In genomic region chr6:4021133-4021861, GRCh38 we compare ENCODE assay signal across 8 cellular contexts. TPM values are rescaled to one million over a fixed set of nuclear protein-coding genes. Genes with fewer than 3 reads are reported as not detected.
DNase-seq lines count a peak whose midpoint lies in the region; ATAC-seq and TF ChIP-seq lines count a peak whose summit lies in the region.

No MANE protein-coding gene starts in this region.

- DNase-seq in NCI-H526 treated with DMSO at 0.1 percent for 48 hours (lab: John Stamatoyannopoulos, UW) (peak; percentile 95), left lobe of liver (ENCODE audit: low spot score) (peak; percentile 96)
- DNase-seq in activated CD4-positive, alpha-beta T cell treated with anti-CD3 and anti-CD28 coated beads, Interleukin-2, amount 50 U/mL, for 24 hours (ENCODE audit: low read depth in 1 of 2, low spot score in 1 of 2): peak; percentile 68 to 86
- peak; percentile 89 to 90 for DNase-seq in stimulated activated CD4-positive, alpha-beta T cell treated with anti-CD3 and anti-CD28 coated beads, Interleukin-2, amount 100 ng/mL, for 24 hours

- H3K4me1 Mint-ChIP-seq in dendritic cell treated with granulocyte-macrophage colony-stimulating factor and Interleukin-4, amounts not matched to agents 40 ng/mL and 50 ng/mL, for 4 days (ENCODE audit: low read depth): peaks cover 38% of the 10 kb centered on the region

- H3K9me3 Mint-ChIP-seq in dendritic cell treated with granulocyte-macrophage colony-stimulating factor and Interleukin-4, amounts not matched to agents 40 ng/mL and 50 ng/mL, for 4 days: no peaks in the 10 kb centered on the region

- peak; percentile 46 for TF ChIP-seq CTCF in C4-2B (conservative IDR thresholded peaks at IDR 0.05)

- H3K27ac Mint-ChIP-seq in dendritic cell treated with granulocyte-macrophage colony-stimulating factor and Interleukin-4, amounts not matched to agents 40 ng/mL and 50 ng/mL, for 4 days: peak overlapping the region; percentile 97

- peaks cover 28% of the 10 kb centered on the region for H3K36me3 Mint-ChIP-seq in dendritic cell treated with granulocyte-macrophage colony-stimulating factor and Interleukin-4, amounts not matched to agents 40 ng/mL and 50 ng/mL, for 4 days (ENCODE audit: low read depth)

- H3K27ac ChIP-seq in C4-2B: peak overlapping the region; percentile 94

- ATAC-seq in GM19328 (IDR thresholded peaks at IDR 0.05; ENCODE audit: unreplicated experiment) (peak; percentile 54), HG03520 (IDR thresholded peaks at IDR 0.05; ENCODE audit: unreplicated experiment) (peak; percentile 45), left lobe of liver (peak; percentile 79)

- H3K4me3 Mint-ChIP-seq in dendritic cell treated with granulocyte-macrophage colony-stimulating factor and Interleukin-4, amounts not matched to agents 40 ng/mL and 50 ng/mL, for 4 days: peak overlapping the region; percentile 97

- H3K27me3 Mint-ChIP-seq in dendritic cell treated with granulocyte-macrophage colony-stimulating factor and Interleukin-4, amounts not matched to agents 40 ng/mL and 50 ng/mL, for 4 days: no peaks in the 10 kb centered on the region

- intact Hi-C loops in dendritic cell treated with granulocyte-macrophage colony-stimulating factor and Interleukin-4, amounts not matched to agents 40 ng/mL and 50 ng/mL, for 4 days (cut with micrococcal nuclease): loop anchor here (1.0 kb wide), 1 partner anchor 114 kb away; the partner anchor contains the start of gene ECI2

RNA-seq across cellular contexts. Expression of gene FAM217A, which starts 57.6 kb away (rescaled TPM):
- not detected for total RNA-seq in left lobe of liver

Comparison
In these comparisons a context has a peak if more than half of its experiments do, and no peak if none do; other contexts are left out.
1. Peak in every context shown above with its lines: DNase-seq, ATAC-seq and H3K27ac ChIP-seq.